29 cellular contexts compared by ENCODE assay signal in genomic region chr16:83792391-83792790, GRCh38. TPM values are rescaled to one million over a fixed set of nuclear protein-coding genes. Genes with fewer than 3 reads are reported as not detected.
DNase-seq lines count a peak whose midpoint lies in the region; ATAC-seq and TF ChIP-seq lines count a peak whose summit lies in the region.
"Had no signal": no experiment of that assay in that cellular context is flagged by ENCODE, and none has a peak within 500 bp of the region (broad histone marks: within the 10 kb centered on the region; RNA-seq: fewer than 3 reads in every experiment).

No MANE protein-coding gene starts in this region.

- H3K9me2 ChIP-seq in HCT116 (ENCODE audit: insufficient read depth): no peaks in the 10 kb centered on the region

- ATAC-seq in HCT116 (peak; percentile 64), foreskin keratinocyte (no peak), GM21717 (IDR thresholded peaks at IDR 0.05; ENCODE audit: unreplicated experiment) (no peak)
- ATAC-seq in activated naive CD8-positive, alpha-beta T cell treated with anti-CD3 and anti-CD28 coated beads, Interleukin-2, amount 50 U/mL, for 24 hours: no peak
- ATAC-seq: right cardiac atrium had no signal

- H3K36me3 ChIP-seq in HCT116 (ENCODE audit: control insufficient read depth in 1 of 2, insufficient read depth in 2 of 2, low read length in 2 of 2) (no peaks in the 10 kb centered on the region), breast epithelium (no peaks in the 10 kb centered on the region)
- H3K36me3 ChIP-seq: BLaER1 treated with 17β-estradiol and CSF1 and Interleukin-3, amounts not matched to agents 10 nM and 100 nM had no signal

- H3K27me3 Mint-ChIP-seq in activated naive CD8-positive, alpha-beta T cell treated with anti-CD3 and anti-CD28 coated beads, Interleukin-2, amount 50 U/mL, for 24 hours: peaks cover 8% of the 10 kb centered on the region

- peaks cover 14% of the 10 kb centered on the region for H3K27me3 ChIP-seq in HCT116 (ENCODE audit: insufficient read depth, low read length)
- no peaks in the 10 kb centered on the region for H3K27me3 ChIP-seq in foreskin keratinocyte
- no peaks in the 10 kb centered on the region for H3K27me3 ChIP-seq in breast epithelium
- H3K27me3 ChIP-seq: BLaER1 treated with 17β-estradiol and CSF1 and Interleukin-3, amounts not matched to agents 10 nM and 100 nM; esophagus muscularis mucosa; spleen had no signal

- H3K9ac ChIP-seq in HCT116 (ENCODE audit: low read length): no peak overlapping the region
- H3K9ac ChIP-seq: BLaER1 treated with 17β-estradiol and CSF1 and Interleukin-3, amounts not matched to agents 10 nM and 100 nM had no signal

- H3K4me3 ChIP-seq in HCT116 (replicated peaks in 1 of 2; ENCODE audit: low read depth in 1 of 2, low read length in 2 of 2) (no peak overlapping the region), breast epithelium (no peak overlapping the region)
- H3K4me3 ChIP-seq: BLaER1 treated with 17β-estradiol and CSF1 and Interleukin-3, amounts not matched to agents 10 nM and 100 nM; esophagus muscularis mucosa; hepatocyte; lung; PC-9; spleen had no signal

- TF ChIP-seq CTCF in GM12872 (IDR thresholded peaks at IDR 0.05; ENCODE audit: insufficient read depth, low read depth, low read length) (peak; percentile 35; the same call in 1 of the 3 replicates), HCT116 (IDR thresholded peaks at IDR 0.05 in 2 of 3, conservative IDR thresholded peaks at IDR 0.05 in 1 of 3; ENCODE audit: borderline replicate concordance in 1 of 3, insufficient read depth in 1 of 3, low read depth in 2 of 3, low read length in 2 of 3) (peak in 2 of 3 experiments; percentile 6 to 19; a peak in 1 of 6 replicates), foreskin keratinocyte (conservative IDR thresholded peaks at IDR 0.05) (peak; percentile 4), breast epithelium (IDR thresholded peaks at IDR 0.05) (no peak)

- no peak for TF ChIP-seq POLR2A in HCT116 (IDR thresholded peaks at IDR 0.05; ENCODE audit: borderline replicate concordance, extremely low read depth, insufficient read depth, insufficient read length)
- no peak for TF ChIP-seq POLR2A in breast epithelium (IDR thresholded peaks at IDR 0.05)

- POLR2A ChIA-PET in HCT116 (lab: Charles Lee): no interaction called here

- no peak overlapping the region for H2AFZ ChIP-seq in HCT116 (ENCODE audit: low read depth, low read length, poor library complexity, severe bottlenecking)
- H2AFZ ChIP-seq: hepatocyte, PC-9 had no signal

- H3K79me2 ChIP-seq in HCT116 (ENCODE audit: insufficient read depth, low read length): no peaks in the 10 kb centered on the region
- H3K79me2 ChIP-seq: hepatocyte had no signal

- no peak overlapping the region for H3K4me3 Mint-ChIP-seq in activated naive CD8-positive, alpha-beta T cell treated with anti-CD3 and anti-CD28 coated beads, Interleukin-2, amount 50 U/mL, for 24 hours
- H3K4me3 Mint-ChIP-seq: activated naive CD4-positive, alpha-beta T cell treated with anti-CD3 and anti-CD28 coated beads, Interleukin-2, amount 50 U/mL, for 24 hours; activated T-helper 17 cell treated with anti-CD3 and anti-CD28 coated beads, Interleukin-2, amount 50 U/mL, for 72 hours had no signal

- H3K36me3 Mint-ChIP-seq in activated naive CD8-positive, alpha-beta T cell treated with anti-CD3 and anti-CD28 coated beads, Interleukin-2, amount 50 U/mL, for 24 hours (ENCODE audit: low read depth): no peaks in the 10 kb centered on the region
- H3K36me3 Mint-ChIP-seq: activated naive CD4-positive, alpha-beta T cell treated with anti-CD3 and anti-CD28 coated beads, Interleukin-2, amount 50 U/mL, for 24 hours had no signal

- H3K4me1 ChIP-seq in HCT116 (ENCODE audit: control insufficient read depth in 1 of 2, insufficient read depth in 2 of 2, low read length in 2 of 2) (no peaks in the 10 kb centered on the region), foreskin keratinocyte (no peaks in the 10 kb centered on the region), breast epithelium (no peaks in the 10 kb centered on the region)
- H3K4me1 ChIP-seq: BLaER1 treated with 17β-estradiol and CSF1 and Interleukin-3, amounts not matched to agents 10 nM and 100 nM; esophagus muscularis mucosa; spleen had no signal

- H3K4me1 Mint-ChIP-seq in activated naive CD8-positive, alpha-beta T cell treated with anti-CD3 and anti-CD28 coated beads, Interleukin-2, amount 50 U/mL, for 24 hours: peaks cover 7% of the 10 kb centered on the region
- H3K4me1 Mint-ChIP-seq: activated naive CD4-positive, alpha-beta T cell treated with anti-CD3 and anti-CD28 coated beads, Interleukin-2, amount 50 U/mL, for 24 hours; activated T-helper 17 cell treated with anti-CD3 and anti-CD28 coated beads, Interleukin-2, amount 50 U/mL, for 72 hours had no signal

- no peaks in the 10 kb centered on the region for H3K9me3 Mint-ChIP-seq in activated naive CD8-positive, alpha-beta T cell treated with anti-CD3 and anti-CD28 coated beads, Interleukin-2, amount 50 U/mL, for 24 hours
- H3K9me3 Mint-ChIP-seq: activated naive CD4-positive, alpha-beta T cell treated with anti-CD3 and anti-CD28 coated beads, Interleukin-2, amount 50 U/mL, for 24 hours; activated T-helper 17 cell treated with anti-CD3 and anti-CD28 coated beads, Interleukin-2, amount 50 U/mL, for 72 hours had no signal

- RAD21 ChIA-PET in HCT116 (lab: Charles Lee; ENCODE audit: low non-redundant PET in 1 of 2, low total read pairs in 2 of 2, uncharacterized antibody in 2 of 2, unreplicated experiment in 2 of 2): no interaction called here

- H3K9me3 ChIP-seq in HCT116 (ENCODE audit: control insufficient read depth in 1 of 2, insufficient read depth in 1 of 2, low read depth in 1 of 2, low read length in 2 of 2) (no peaks in the 10 kb centered on the region), breast epithelium (no peaks in the 10 kb centered on the region)
- H3K9me3 ChIP-seq: spleen had no signal

- peak; percentile 24; the same call in 1 of the 2 replicates for TF ChIP-seq RAD21 in HCT116 (IDR thresholded peaks at IDR 0.05; ENCODE audit: low read depth)

- intact Hi-C loops in HCT116 (cut with micrococcal nuclease) (no loop called here), breast epithelium (cut with DNase I; ENCODE audit: low total_unique reads) (no loop called here)

- no peak overlapping the region for H3K4me2 ChIP-seq in HCT116 (ENCODE audit: low read length)
- H3K4me2 ChIP-seq: BLaER1 treated with 17β-estradiol and CSF1 and Interleukin-3, amounts not matched to agents 10 nM and 100 nM; hepatocyte; PC-9 had no signal

- H3K27ac ChIP-seq in HCT116 (ENCODE audit: low read depth, low read length) (no peak overlapping the region), foreskin keratinocyte (no peak overlapping the region), breast epithelium (no peak overlapping the region)
- H3K27ac ChIP-seq: BLaER1 treated with 17β-estradiol and CSF1 and Interleukin-3, amounts not matched to agents 10 nM and 100 nM; esophagus muscularis mucosa; hepatocyte; PC-9; spleen had no signal

- no peak overlapping the region for H3K27ac Mint-ChIP-seq in activated naive CD8-positive, alpha-beta T cell treated with anti-CD3 and anti-CD28 coated beads, Interleukin-2, amount 50 U/mL, for 24 hours
- H3K27ac Mint-ChIP-seq: activated naive CD4-positive, alpha-beta T cell treated with anti-CD3 and anti-CD28 coated beads, Interleukin-2, amount 50 U/mL, for 24 hours; activated T-helper 17 cell treated with anti-CD3 and anti-CD28 coated beads, Interleukin-2, amount 50 U/mL, for 72 hours had no signal

- DNase-seq in HCT116 (ENCODE audit: low read depth, low spot score) (no peak), OCI-M1 (lab: John Stamatoyannopoulos, UW) (peak; percentile 9), foreskin keratinocyte (no peak), breast epithelium (ENCODE audit: low spot score in 2 of 2) (no peak)
- no peak for DNase-seq in activated naive CD8-positive, alpha-beta T cell treated with anti-CD3 and anti-CD28 coated beads, Interleukin-2, amount 50 U/mL, for 24 hours
- DNase-seq: activated CD4-positive, alpha-beta T cell treated with anti-CD3 and anti-CD28 coated beads, Interleukin-2, amount 50 U/mL, for 48 hours; activated CD4-positive, CD25-positive, alpha-beta regulatory T cell; activated CD8-positive, alpha-beta memory T cell treated with anti-CD3 and anti-CD28 coated beads, Interleukin-2, amount 50 U/mL, for 48 hours; anterior cingulate cortex; cortex of kidney; DMS79 treated with DMSO at 0.1 percent for 48 hours; foreskin melanocyte; Kasumi-1; NCI-H1092 treated with DMSO at 0.1 percent for 48 hours; NCI-H226; NCI-H748 treated with DMSO at 0.1 percent for 48 hours; PC-9; right cardiac atrium; SIG-M5; spleen; trophoblast cell had no signal

- no peaks in the 10 kb centered on the region for H4K20me1 ChIP-seq in HCT116 (ENCODE audit: insufficient read depth)
- H4K20me1 ChIP-seq: BLaER1 treated with 17β-estradiol and CSF1 and Interleukin-3, amounts not matched to agents 10 nM and 100 nM had no signal

- CTCF ChIA-PET in HCT116 (lab: Charles Lee): no interaction called here

- no TSS peak for BruUV-seq in HCT116 (replicated peaks; lab: Mats Ljungman, UMichigan)

TF ChIP-seq in HCT116, 20 proteins besides CTCF, POLR2A, EP300 and RAD21 (continues in another document):
- TF ChIP-seq CBX3 (IDR thresholded peaks at IDR 0.05; ENCODE audit: low read depth) (no peak), SRF (IDR thresholded peaks at IDR 0.05; ENCODE audit: low read depth) (no peak), SP1 (IDR thresholded peaks at IDR 0.05; ENCODE audit: low read depth) (no peak), FOSL1 (IDR thresholded peaks at IDR 0.05; ENCODE audit: low read depth) (no peak), TCF7L2 (IDR thresholded peaks at IDR 0.05; ENCODE audit: borderline replicate concordance, extremely low read depth, insufficient read depth, insufficient read length) (no peak), ELF1 (IDR thresholded peaks at IDR 0.05; ENCODE audit: borderline replicate concordance, low read depth) (no peak), EZH2 (IDR thresholded peaks at IDR 0.05) (no peak), EZH2phosphoT487 (IDR thresholded peaks at IDR 0.05; ENCODE audit: borderline replicate concordance) (no peak)

RNA-seq across cellular contexts. Expression of gene HSBP1, which starts 15.4 kb away (rescaled TPM):
- total RNA-seq in HCT116 (2021; ENCODE audit: unreplicated experiment): 270 TPM
- 167 and 199 TPM in 2 replicates for polyA plus RNA-seq in HCT116 (2012)
- 143 and 150 TPM in 2 replicates for total RNA-seq in foreskin keratinocyte
- 181 and 189 TPM in 2 replicates for polyA plus RNA-seq in foreskin keratinocyte
- total RNA-seq in breast epithelium: 10 to 100 TPM; 20.2 to 34.7 (median 29.7) TPM

Comparison
In these comparisons a context has a peak if more than half of its experiments do, and no peak if none do; other contexts are left out.
1. CTCF ChIP-seq: peak in GM12872 (single experiment), HCT116 (2 of 3) and foreskin keratinocyte (single experiment); none in breast epithelium (0 of 3).